In genomic region chr11:78420796-78421209, GRCh38 we compare ENCODE assay signal across 1 cellular context.
TF ChIP-seq lines count a peak whose summit lies in the region.

No MANE protein-coding gene starts in this region.

TF ChIP-seq in HEK293, 187 proteins besides CTCF, POLR2A, EP300 and RAD21 (continued from another document):
- no peak for TF ChIP-seq ZNF518A (tag by site-specific recombination; conservative IDR thresholded peaks at IDR 0.05; ENCODE audit: low read depth)
